8 cellular contexts compared by ENCODE assay signal in genomic region chr2:189762229-189762550, GRCh38.
A peak's percentile ranks its signal among the peaks of the same experiment; 100 is the strongest.
DNase-seq lines count a peak whose midpoint lies in the region; ATAC-seq lines count a peak whose summit lies in the region.

No MANE protein-coding gene starts in this region.

- no peaks in the 10 kb centered on the region for H3K27me3 ChIP-seq in mucosa of rectum (ENCODE audit: control insufficient read depth in 2 of 2, insufficient read depth in 2 of 2, low read length in 2 of 2)

- no peaks in the 10 kb centered on the region for H3K36me3 ChIP-seq in mucosa of rectum (ENCODE audit: control insufficient read depth in 2 of 2, insufficient read depth in 2 of 2, low read length in 2 of 2)

- H3K9me3 ChIP-seq in mucosa of rectum (ENCODE audit: control insufficient read depth in 2 of 2, low read length in 2 of 2) = no peaks in the 10 kb centered on the region

- no peak for DNase-seq in stimulated activated naive CD8-positive, alpha-beta T cell treated with anti-CD3 and anti-CD28 coated beads, Interleukin-15, Interleukin-2, amounts not matched to agents 100 U/mL and 50 U/mL, for 24 hours
- no peak for DNase-seq in caudate nucleus (lab: John Stamatoyannopoulos, UW)
- DNase-seq in islet precursor cell = no peak
- DNase-seq in foreskin melanocyte = no peak
- no peak for DNase-seq in NCI-H226

- peak overlapping the region; percentile 92 for H3K4me3 Mint-ChIP-seq in stimulated activated naive CD8-positive, alpha-beta T cell treated with anti-CD3 and anti-CD28 coated beads, Interleukin-15, Interleukin-2, amounts not matched to agents 100 ng/mL and 50 ng/mL, for 24 hours

- peak overlapping the region; percentile 91 for H3K27ac ChIP-seq in caudate nucleus (ENCODE audit: low read depth, low read length)
- peak overlapping the region; percentile 71 to 87 for H3K27ac ChIP-seq in mucosa of rectum (ENCODE audit: low read depth in 2 of 2, low read length in 2 of 2)

- peaks cover 14% of the 10 kb centered on the region for H3K4me1 Mint-ChIP-seq in stimulated activated naive CD8-positive, alpha-beta T cell treated with anti-CD3 and anti-CD28 coated beads, Interleukin-15, Interleukin-2, amounts not matched to agents 100 ng/mL and 50 ng/mL, for 24 hours (ENCODE audit: low read depth)

- peak overlapping the region; percentile 90 to 99 for H3K4me3 ChIP-seq in mucosa of rectum (ENCODE audit: low read length in 2 of 2)

- peaks cover 4 to 8% of the 10 kb centered on the region in 2 donors for H3K4me1 ChIP-seq in mucosa of rectum (ENCODE audit: control insufficient read depth in 2 of 2, insufficient read depth in 2 of 2, low read length in 2 of 2)

- no peak for ATAC-seq in stimulated activated naive CD8-positive, alpha-beta T cell treated with anti-CD3 and anti-CD28 coated beads, Interleukin-15, Interleukin-2, amounts not matched to agents 100 U/mL and 50 U/mL, for 24 hours
- ATAC-seq in HG02798 (IDR thresholded peaks at IDR 0.05; ENCODE audit: poor library complexity, unreplicated experiment) = no peak

- H3K9ac ChIP-seq in mucosa of rectum (ENCODE audit: low read depth in 1 of 2, low read length in 2 of 2) = peak overlapping the region; percentile 76 to 94

- peak overlapping the region; percentile 94 for H3K27ac Mint-ChIP-seq in stimulated activated naive CD8-positive, alpha-beta T cell treated with anti-CD3 and anti-CD28 coated beads, Interleukin-15, Interleukin-2, amounts not matched to agents 100 ng/mL and 50 ng/mL, for 24 hours

- H3K36me3 Mint-ChIP-seq in stimulated activated naive CD8-positive, alpha-beta T cell treated with anti-CD3 and anti-CD28 coated beads, Interleukin-15, Interleukin-2, amounts not matched to agents 100 ng/mL and 50 ng/mL, for 24 hours (ENCODE audit: low read depth) = peaks cover 29% of the 10 kb centered on the region

- no peaks in the 10 kb centered on the region for H3K9me3 Mint-ChIP-seq in stimulated activated naive CD8-positive, alpha-beta T cell treated with anti-CD3 and anti-CD28 coated beads, Interleukin-15, Interleukin-2, amounts not matched to agents 100 ng/mL and 50 ng/mL, for 24 hours

- no peaks in the 10 kb centered on the region for H3K27me3 Mint-ChIP-seq in stimulated activated naive CD8-positive, alpha-beta T cell treated with anti-CD3 and anti-CD28 coated beads, Interleukin-15, Interleukin-2, amounts not matched to agents 100 ng/mL and 50 ng/mL, for 24 hours
